In genomic region chr7:46291601-46292150, GRCh38 we compare ENCODE assay signal across 11 cellular contexts.
DNase-seq lines count a peak whose midpoint lies in the region; ATAC-seq and TF ChIP-seq lines count a peak whose summit lies in the region.
"Had no signal": no experiment of that assay in that cellular context is flagged by ENCODE, and none has a peak within 500 bp of the region (broad histone marks: within the 10 kb centered on the region; RNA-seq: fewer than 3 reads in every experiment).

No MANE protein-coding gene starts in this region.

- no peaks in the 10 kb centered on the region for H3K27me3 ChIP-seq in skeletal muscle satellite cell (ENCODE audit: control insufficient read depth, insufficient read depth, low read length)

- H3K9me3 Mint-ChIP-seq in endothelial cell (ENCODE audit: unreplicated experiment): no peaks in the 10 kb centered on the region
- H3K9me3 Mint-ChIP-seq: stimulated activated naive B cell treated with anti-CD40 and anti-IgM and Interleukin-4, amounts not matched to agents 10 μg/mL and 1 μg/mL and 100 μg/mL, for 72 hours had no signal

- H3K27ac Mint-ChIP-seq in endothelial cell (ENCODE audit: unreplicated experiment): peak overlapping the region; percentile 20
- H3K27ac Mint-ChIP-seq: activated naive CD8-positive, alpha-beta T cell; stimulated activated naive B cell treated with anti-CD40 and anti-IgM and Interleukin-4, amounts not matched to agents 10 μg/mL and 1 μg/mL and 100 μg/mL, for 72 hours had no signal

- no peaks in the 10 kb centered on the region for H3K9me3 ChIP-seq in skeletal muscle satellite cell (replicated peaks; ENCODE audit: low read length)
- H3K9me3 ChIP-seq: mucosa of descending colon had no signal

- H3K4me2 ChIP-seq in skeletal muscle satellite cell (ENCODE audit: low read length): peak overlapping the region; percentile 67

- ATAC-seq in GM18858 (IDR thresholded peaks at IDR 0.05; ENCODE audit: unreplicated experiment): peak; percentile 49
- peak; percentile 55 for ATAC-seq in HG03342 (IDR thresholded peaks at IDR 0.05; ENCODE audit: unreplicated experiment)
- no peak for ATAC-seq in left colon
- ATAC-seq: mucosa of descending colon had no signal

- H3K4me3 ChIP-seq in skeletal muscle satellite cell (ENCODE audit: low read length): peak overlapping the region; percentile 23
- H3K4me3 ChIP-seq: mucosa of descending colon had no signal

- no peaks in the 10 kb centered on the region for H3K36me3 ChIP-seq in skeletal muscle satellite cell (ENCODE audit: insufficient read depth, low read length)

- peaks cover 19% of the 10 kb centered on the region for H3K4me1 Mint-ChIP-seq in endothelial cell (ENCODE audit: unreplicated experiment)
- H3K4me1 Mint-ChIP-seq: stimulated activated naive B cell treated with anti-CD40 and anti-IgM and Interleukin-4, amounts not matched to agents 10 μg/mL and 1 μg/mL and 100 μg/mL, for 72 hours had no signal

- peaks cover 1% of the 10 kb centered on the region for H3K27me3 Mint-ChIP-seq in endothelial cell (ENCODE audit: unreplicated experiment)
- H3K27me3 Mint-ChIP-seq: activated naive CD8-positive, alpha-beta T cell; stimulated activated naive B cell treated with anti-CD40 and anti-IgM and Interleukin-4, amounts not matched to agents 10 μg/mL and 1 μg/mL and 100 μg/mL, for 72 hours had no signal

- DNase-seq in endothelial cell (ENCODE audit: low spot score) (no peak), head of caudate nucleus (no peak), NCI-H748 treated with DMSO at 0.1 percent for 48 hours (lab: John Stamatoyannopoulos, UW) (no peak), left colon (no peak)
- DNase-seq in stimulated activated CD4-positive, alpha-beta T cell treated with anti-CD3 and anti-CD28 coated beads, Interleukin-15, amount 100 ng/mL, for 24 hours: no peak
- DNase-seq: mucosa of descending colon; stimulated activated naive B cell treated with anti-CD40 and anti-IgM and Interleukin-4, amounts not matched to agents 10 μg/mL and 1 μg/mL and 100 μg/mL, for 72 hours had no signal

- no peak for TF ChIP-seq CTCF in endothelial cell (IDR thresholded peaks at IDR 0.05; ENCODE audit: unreplicated experiment)

- H3K4me3 Mint-ChIP-seq in endothelial cell (ENCODE audit: unreplicated experiment): no peak overlapping the region
- H3K4me3 Mint-ChIP-seq: activated naive CD8-positive, alpha-beta T cell; stimulated activated naive B cell treated with anti-CD40 and anti-IgM and Interleukin-4, amounts not matched to agents 10 μg/mL and 1 μg/mL and 100 μg/mL, for 72 hours had no signal

- intact Hi-C loops in head of caudate nucleus (cut with DNase I): no loop called here
- intact Hi-C loops in left colon (cut with DNase I, micrococcal nuclease): no loop called here

- H3K9ac ChIP-seq in skeletal muscle satellite cell (ENCODE audit: low read depth, low read length): peak overlapping the region; percentile 76

- H3K36me3 Mint-ChIP-seq in endothelial cell (ENCODE audit: low read depth, unreplicated experiment): no peaks in the 10 kb centered on the region
- H3K36me3 Mint-ChIP-seq: activated naive CD8-positive, alpha-beta T cell; stimulated activated naive B cell treated with anti-CD40 and anti-IgM and Interleukin-4, amounts not matched to agents 10 μg/mL and 1 μg/mL and 100 μg/mL, for 72 hours had no signal

- H3K4me1 ChIP-seq in skeletal muscle satellite cell (ENCODE audit: control insufficient read depth, insufficient read depth, low read length): peaks cover 31% of the 10 kb centered on the region
